10 cellular contexts compared by ENCODE assay signal in the genomic region with DNA sequence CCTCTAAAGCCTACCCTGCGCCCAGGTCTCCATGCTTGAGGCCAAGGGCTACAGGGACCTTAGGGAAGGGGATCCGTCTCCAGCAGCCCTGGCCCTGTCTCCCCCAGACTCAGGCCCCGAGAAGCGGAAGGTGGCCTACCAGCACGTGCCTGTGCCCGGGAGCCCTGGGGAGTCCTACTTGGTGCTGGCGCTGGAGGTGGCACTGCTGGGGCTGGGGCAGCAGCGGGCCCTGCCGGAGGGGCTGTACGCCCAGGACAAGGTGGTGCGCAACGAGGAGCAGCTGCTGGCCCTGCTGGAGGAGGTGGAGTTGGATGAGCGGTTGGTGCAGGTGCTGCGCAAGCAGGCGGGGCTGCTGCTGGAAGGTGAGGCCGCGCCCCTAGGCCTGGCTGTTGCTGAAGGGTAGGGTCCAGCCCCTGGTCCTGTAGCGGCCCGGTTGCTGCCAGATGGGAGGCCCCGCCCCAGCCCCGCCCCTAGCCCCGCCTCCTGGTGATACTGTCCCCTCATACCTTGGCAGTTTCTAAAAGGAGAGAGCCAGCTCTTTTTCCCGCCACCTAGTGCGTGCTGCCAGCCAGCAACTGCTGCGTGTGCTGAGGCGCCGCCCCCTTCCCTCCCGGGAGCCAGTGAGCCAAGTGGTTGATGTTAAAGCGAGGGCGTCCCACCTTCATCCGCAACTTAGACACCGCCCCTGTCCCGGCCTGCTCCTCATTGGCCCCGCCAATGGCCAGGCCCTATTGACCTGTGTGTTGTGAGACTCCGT. TPM values are rescaled to one million over a fixed set of nuclear protein-coding genes. Genes with fewer than 3 reads are reported as not detected.
DNase-seq lines count a peak whose midpoint lies in the region; ATAC-seq and TF ChIP-seq lines count a peak whose summit lies in the region.
"Had no signal": no experiment of that assay in that cellular context is flagged by ENCODE, and none has a peak within 500 bp of the region (broad histone marks: within the 10 kb centered on the region; RNA-seq: fewer than 3 reads in every experiment).

No MANE protein-coding gene starts in this region.

- peaks cover 7% of the 10 kb centered on the region for H3K4me1 ChIP-seq in lower lobe of right lung

- intact Hi-C loops in CD4-positive, alpha-beta T cell (cut with DNase I, micrococcal nuclease), result no loop called here
- intact Hi-C loops in activated T-helper 2 cell treated with anti-CD3 and anti-CD28 coated beads, Interferon-gamma antibody, Interleukin-2, Interleukin-4, amounts not matched to agents 10 μg/mL and 5 μg/mL and 100 μg/mL, durations not matched to agents 14 hours and 24 hours and 36 hours (cut with micrococcal nuclease), result no loop called here
- intact Hi-C loops in lower lobe of right lung (cut with DNase I), result no loop called here

- H3K4me1 Mint-ChIP-seq in CD4-positive, alpha-beta T cell (ENCODE audit: low read depth), result peaks cover 13% of the 10 kb centered on the region
- no peaks in the 10 kb centered on the region for H3K4me1 Mint-ChIP-seq in IgD-negative memory B cell
- H3K4me1 Mint-ChIP-seq in activated T-helper 2 cell treated with anti-CD3 and anti-CD28 coated beads, Interferon-gamma antibody, Interleukin-2, Interleukin-4, amounts not matched to agents 10 μg/mL and 5 μg/mL and 100 μg/mL, durations not matched to agents 14 hours and 24 hours and 36 hours (ENCODE audit: low read depth), result no peaks in the 10 kb centered on the region

- H3K27me3 ChIP-seq in CD4-positive, alpha-beta T cell (ENCODE audit: control insufficient read depth, insufficient read depth, low read length), result no peaks in the 10 kb centered on the region
- H3K27me3 ChIP-seq in lower lobe of right lung (ENCODE audit: low read depth), result no peaks in the 10 kb centered on the region

- H3K4me3 ChIP-seq in lower lobe of right lung, result peak overlapping the region; percentile 45
- H3K4me3 ChIP-seq: PC-9 had no signal

- H3K36me3 Mint-ChIP-seq in CD4-positive, alpha-beta T cell (ENCODE audit: low read depth), result peaks cover 16% of the 10 kb centered on the region
- peaks cover 2% of the 10 kb centered on the region for H3K36me3 Mint-ChIP-seq in IgD-negative memory B cell
- H3K36me3 Mint-ChIP-seq in activated T-helper 2 cell treated with anti-CD3 and anti-CD28 coated beads, Interferon-gamma antibody, Interleukin-2, Interleukin-4, amounts not matched to agents 10 μg/mL and 5 μg/mL and 100 μg/mL, durations not matched to agents 14 hours and 24 hours and 36 hours (ENCODE audit: low read depth), result peaks cover 15% of the 10 kb centered on the region

- DNase-seq in CD4-positive, alpha-beta T cell, result peak in 3 of 10 experiments; percentile 43 to 65 (median 57)
- no peak for DNase-seq in activated T-helper 2 cell treated with anti-CD3 and anti-CD28 coated beads, Interferon-gamma antibody, Interleukin-2, Interleukin-4, amounts not matched to agents 10 μg/mL and 5 μg/mL and 100 μg/mL, durations not matched to agents 14 hours and 24 hours and 36 hours (ENCODE audit: low spot score)
- DNase-seq in lower lobe of right lung (peak; percentile 89), midbrain (lab: John Stamatoyannopoulos, UW) (no peak), OCI-M1 (lab: John Stamatoyannopoulos, UW) (no peak)
- DNase-seq: PC-9 had no signal

- H3K36me3 ChIP-seq in lower lobe of right lung, result peaks cover 47% of the 10 kb centered on the region

- CTCF ChIA-PET in CD4-positive, alpha-beta T cell (lab: Charles Lee), result no interaction called here

- H3K4me3 Mint-ChIP-seq in CD4-positive, alpha-beta T cell, result peak overlapping the region; percentile 77
- H3K4me3 Mint-ChIP-seq in IgD-negative memory B cell, result peak overlapping the region in 3 of 4 donors; percentile 39 to 61 (median 55)
- peak overlapping the region; percentile 21 for H3K4me3 Mint-ChIP-seq in activated T-helper 2 cell treated with anti-CD3 and anti-CD28 coated beads, Interferon-gamma antibody, Interleukin-2, Interleukin-4, amounts not matched to agents 10 μg/mL and 5 μg/mL and 100 μg/mL, durations not matched to agents 14 hours and 24 hours and 36 hours (ENCODE audit: low read depth)

- POLR2A ChIA-PET in CD4-positive, alpha-beta T cell (lab: Charles Lee), result interaction anchor here (0.8 to 1.7 kb wide), 4 partner anchors 19 to 44 kb away, joined by 3 to 6 read pairs (median 4); no protein-coding TSS in a partner anchor

- H3K9me3 Mint-ChIP-seq in CD4-positive, alpha-beta T cell, result no peaks in the 10 kb centered on the region
- no peaks in the 10 kb centered on the region for H3K9me3 Mint-ChIP-seq in IgD-negative memory B cell
- no peaks in the 10 kb centered on the region for H3K9me3 Mint-ChIP-seq in activated T-helper 2 cell treated with anti-CD3 and anti-CD28 coated beads, Interferon-gamma antibody, Interleukin-2, Interleukin-4, amounts not matched to agents 10 μg/mL and 5 μg/mL and 100 μg/mL, durations not matched to agents 14 hours and 24 hours and 36 hours

- no peaks in the 10 kb centered on the region for H3K27me3 Mint-ChIP-seq in CD4-positive, alpha-beta T cell
- no peaks in the 10 kb centered on the region for H3K27me3 Mint-ChIP-seq in IgD-negative memory B cell
- H3K27me3 Mint-ChIP-seq in activated T-helper 2 cell treated with anti-CD3 and anti-CD28 coated beads, Interferon-gamma antibody, Interleukin-2, Interleukin-4, amounts not matched to agents 10 μg/mL and 5 μg/mL and 100 μg/mL, durations not matched to agents 14 hours and 24 hours and 36 hours (ENCODE audit: low read depth), result no peaks in the 10 kb centered on the region

- no peaks in the 10 kb centered on the region for H3K9me3 ChIP-seq in CD4-positive, alpha-beta T cell (ENCODE audit: control insufficient read depth, low read length)
- no peaks in the 10 kb centered on the region for H3K9me3 ChIP-seq in lower lobe of right lung

- H3K27ac Mint-ChIP-seq in CD4-positive, alpha-beta T cell, result no peak overlapping the region
- peak overlapping the region in 1 of 3 donors; percentile 67 for H3K27ac Mint-ChIP-seq in IgD-negative memory B cell
- no peak overlapping the region for H3K27ac Mint-ChIP-seq in activated T-helper 2 cell treated with anti-CD3 and anti-CD28 coated beads, Interferon-gamma antibody, Interleukin-2, Interleukin-4, amounts not matched to agents 10 μg/mL and 5 μg/mL and 100 μg/mL, durations not matched to agents 14 hours and 24 hours and 36 hours

- no peak for TF ChIP-seq CTCF in CD4-positive, alpha-beta T cell (IDR thresholded peaks at IDR 0.05)
- no peak for TF ChIP-seq CTCF in lower lobe of right lung (IDR thresholded peaks at IDR 0.05)

- ATAC-seq in CD4-positive, alpha-beta T cell (ENCODE audit: poor library complexity), result peak; percentile 91
- peak; percentile 91 for ATAC-seq in lower lobe of right lung
- ATAC-seq in GM21423 (IDR thresholded peaks at IDR 0.05; ENCODE audit: unreplicated experiment), result no peak
- ATAC-seq in HG02610 (IDR thresholded peaks at IDR 0.05; ENCODE audit: unreplicated experiment), result no peak

- no peak overlapping the region for H3K27ac ChIP-seq in CD4-positive, alpha-beta T cell (ENCODE audit: low read depth, low read length)
- peak overlapping the region; percentile 27 for H3K27ac ChIP-seq in lower lobe of right lung
- H3K27ac ChIP-seq: PC-9 had no signal

RNA-seq across cellular contexts. Expression of a gene that starts 22.6 kb away (rescaled TPM):
- total RNA-seq in CD4-positive, alpha-beta T cell, result 1 to 10 TPM; 3.5 to 3.8 TPM
- polyA plus RNA-seq in IgD-negative memory B cell, result 1.2 TPM
- 9.8 and 10.6 TPM in 2 replicates for total RNA-seq in activated T-helper 2 cell treated with anti-CD3 and anti-CD28 coated beads, Interferon-gamma antibody, Interleukin-2, Interleukin-4, amounts not matched to agents 10 μg/mL and 5 μg/mL and 100 μg/mL, durations not matched to agents 14 hours and 24 hours and 36 hours
- total RNA-seq in lower lobe of right lung, result 7.4 TPM

RNA-seq across cellular contexts. Expression of a gene that starts 43.5 kb away (rescaled TPM):
- 100 to 1,000 TPM; 119 TPM for total RNA-seq in CD4-positive, alpha-beta T cell
- 208 TPM for polyA plus RNA-seq in IgD-negative memory B cell
- 131 and 137 TPM in 2 replicates for total RNA-seq in activated T-helper 2 cell treated with anti-CD3 and anti-CD28 coated beads, Interferon-gamma antibody, Interleukin-2, Interleukin-4, amounts not matched to agents 10 μg/mL and 5 μg/mL and 100 μg/mL, durations not matched to agents 14 hours and 24 hours and 36 hours
- 68.0 TPM for total RNA-seq in lower lobe of right lung

RNA-seq across cellular contexts. Expression of a gene that starts 53.5 kb away (rescaled TPM):
- total RNA-seq in CD4-positive, alpha-beta T cell, result 10 to 100 TPM; 20.4 to 21.1 TPM
- 17.6 TPM for polyA plus RNA-seq in IgD-negative memory B cell
- total RNA-seq in activated T-helper 2 cell treated with anti-CD3 and anti-CD28 coated beads, Interferon-gamma antibody, Interleukin-2, Interleukin-4, amounts not matched to agents 10 μg/mL and 5 μg/mL and 100 μg/mL, durations not matched to agents 14 hours and 24 hours and 36 hours, result 41.6 and 42.3 TPM in 2 replicates
- total RNA-seq in lower lobe of right lung, result 30.4 TPM

RNA-seq across cellular contexts. Expression of a gene that starts 59.1 kb away (rescaled TPM):
- under 1 TPM in 1 of 2 experiments, not detected in 1; 0.87 TPM for total RNA-seq in CD4-positive, alpha-beta T cell
- polyA plus RNA-seq in IgD-negative memory B cell, result not detected
- total RNA-seq in activated T-helper 2 cell treated with anti-CD3 and anti-CD28 coated beads, Interferon-gamma antibody, Interleukin-2, Interleukin-4, amounts not matched to agents 10 μg/mL and 5 μg/mL and 100 μg/mL, durations not matched to agents 14 hours and 24 hours and 36 hours, result 1.6 and 1.8 TPM in 2 replicates
- total RNA-seq in lower lobe of right lung, result 0.68 TPM
- total RNA-seq: dermis microvascular lymphatic vessel endothelial cell had no signal

Comparison
In these comparisons a context has a peak if more than half of its experiments do, and no peak if none do; other contexts are left out.
1. ATAC-seq: peak in CD4-positive, alpha-beta T cell (single experiment) and lower lobe of right lung (2 of 2); none in GM21423 (single experiment) and HG02610 (single experiment).
2. H3K4me3 Mint-ChIP-seq: peak in every context shown above with its lines; median percentile 77 in CD4-positive, alpha-beta T cell; 55 in IgD-negative memory B cell; 21 in activated T-helper 2 cell treated with anti-CD3 and anti-CD28 coated beads, Interferon-gamma antibody, Interleukin-2, Interleukin-4, amounts not matched to agents 10 μg/mL and 5 μg/mL and 100 μg/mL, durations not matched to agents 14 hours and 24 hours and 36 hours.